In genomic region chr7:30633223-30633622, GRCh38 we compare ENCODE assay signal across 14 cellular contexts. TPM values are rescaled to one million over a fixed set of nuclear protein-coding genes. Genes with fewer than 3 reads are reported as not detected.
"Had no signal": no experiment of that assay in that cellular context is flagged by ENCODE, and none has a peak within 500 bp of the region (broad histone marks: within the 10 kb centered on the region; RNA-seq: fewer than 3 reads in every experiment).

No MANE protein-coding gene starts in this region.

- H3K27me3 Mint-ChIP-seq: activated CD4-positive, alpha-beta memory T cell treated with anti-CD3 and anti-CD28 coated beads for 36 hours; activated naive CD8-positive, alpha-beta T cell had no signal

- DNase-seq: activated CD4-positive, alpha-beta memory T cell treated with anti-CD3 and anti-CD28 coated beads for 36 hours; activated effector memory CD4-positive, alpha-beta T cell treated with anti-CD3 and anti-CD28 coated beads, Interleukin-2, amount 50 U/mL, for 16 hours; activated T-cell treated with anti-CD3 and anti-CD28 coated beads for 4 hours; aorta; dorsolateral prefrontal cortex; left cardiac atrium; natural killer cell; occipital lobe; SHP77; stimulated activated CD4-positive, alpha-beta T cell treated with anti-CD3 and anti-CD28 coated beads, Interleukin-4, amount 100 ng/mL, for 24 hours had no signal

- H3K4me3 ChIP-seq: dorsolateral prefrontal cortex had no signal

- H3K27me3 ChIP-seq: dorsolateral prefrontal cortex had no signal

- H3K9me3 Mint-ChIP-seq: activated CD4-positive, alpha-beta memory T cell treated with anti-CD3 and anti-CD28 coated beads for 36 hours; natural killer cell had no signal

- H3K4me1 Mint-ChIP-seq: natural killer cell had no signal

- H3K4me3 Mint-ChIP-seq: activated CD4-positive, alpha-beta memory T cell treated with anti-CD3 and anti-CD28 coated beads for 36 hours; activated naive CD8-positive, alpha-beta T cell; natural killer cell had no signal

- H3K27ac Mint-ChIP-seq: activated naive CD8-positive, alpha-beta T cell had no signal

- ATAC-seq: left cardiac atrium, natural killer cell had no signal

RNA-seq across cellular contexts. Expression of gene CRHR2, which starts 49.0 kb away (rescaled TPM):
- total RNA-seq: bronchial epithelial cell; fibroblast of villous mesenchyme; natural killer cell; T-helper 2 cell treated with Interferon-gamma antibody and Interleukin-4, amounts not matched to agents 100 ng/mL and 5 ng/mL, for 36 hours had no signal
- polyA plus RNA-seq: aorta had no signal
